In genomic region chr6:96994660-96995059, GRCh38 we compare ENCODE assay signal across 6 cellular contexts.
"Had no signal": no experiment of that assay in that cellular context is flagged by ENCODE, and none has a peak within 500 bp of the region (broad histone marks: within the 10 kb centered on the region; RNA-seq: fewer than 3 reads in every experiment).

No MANE protein-coding gene starts in this region.

- DNase-seq: GM23248, GOT3, H7, HCEC 1CT, KBM-7 had no signal

- H3K9ac ChIP-seq: GM23248 had no signal

- ATAC-seq: HepG2 had no signal

- H3K4me3 ChIP-seq: GM23248 had no signal

- H3K27ac ChIP-seq: GM23248 had no signal
